Comparison of ENCODE assay signal across 8 cellular contexts in the genomic region with DNA sequence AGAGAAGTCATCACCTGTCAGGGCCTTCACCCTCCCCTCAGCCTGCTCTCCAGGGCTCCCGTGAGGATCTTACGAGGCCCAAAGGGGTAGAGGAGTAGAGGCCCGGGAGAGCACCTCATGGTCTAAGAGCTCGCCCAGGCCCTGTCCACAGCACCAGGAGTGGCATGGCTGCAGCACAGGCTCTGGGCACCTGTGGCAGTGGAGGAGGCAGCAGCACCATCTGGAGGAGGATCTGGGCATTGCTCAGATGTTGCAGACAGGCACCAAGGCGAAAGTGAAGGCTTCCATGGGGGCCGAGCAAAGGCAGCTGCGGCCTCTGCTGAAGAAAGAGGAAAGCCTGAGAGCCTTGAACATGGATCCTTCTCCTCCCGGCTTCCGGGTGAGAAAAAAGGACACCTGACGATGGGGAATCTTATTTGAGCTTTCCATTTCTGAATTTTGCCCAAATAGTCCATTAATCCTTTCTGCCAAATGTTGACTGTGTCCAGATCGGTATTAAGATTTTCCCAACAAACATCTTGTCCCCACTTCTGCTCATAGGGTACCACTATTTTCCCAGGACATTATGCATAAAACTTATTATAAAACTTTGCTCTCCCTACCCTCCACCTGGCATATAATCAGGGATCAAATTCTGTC.
A peak's percentile ranks its signal among the peaks of the same experiment; 100 is the strongest.
DNase-seq lines count a peak whose midpoint lies in the region; ATAC-seq, FAIRE-seq and TF ChIP-seq lines count a peak whose summit lies in the region.

No MANE protein-coding gene starts in this region.

- CTCF ChIA-PET in AG04449 (lab: Yijun Ruan, JAX) (interaction anchor here (0.8 to 2.7 kb wide), 19 partner anchors 9 to 488 kb away, joined by 3 to 18 read pairs (median 4); no protein-coding TSS in a partner anchor), H1 (lab: Charles Lee; ENCODE audit: partially characterized antibody) (interaction anchor here (0.6 to 3.4 kb wide), 34 partner anchors 8 to 510 kb away, joined by 3 to 15 read pairs (median 4); no protein-coding TSS in a partner anchor)
- CTCF ChIA-PET in naive thymus-derived CD4-positive, alpha-beta T cell (lab: Charles Lee): interaction anchor here (1.3 to 2.3 kb wide), 2 partner anchors 130 to 487 kb away, joined by 5 to 7 read pairs; no protein-coding TSS in a partner anchor

- H3K4me2 ChIP-seq in H1 (ENCODE audit: insufficient read depth in 1 of 2, low read depth in 2 of 2, low read length in 2 of 2): no peak overlapping the region

- no peak overlapping the region for H2BK20ac ChIP-seq in H1 (ENCODE audit: low read length)

- H3K4ac ChIP-seq in H1 (replicated peaks; ENCODE audit: insufficient read length, low read depth, low read length): no peak overlapping the region

- no peak overlapping the region for H4K5ac ChIP-seq in H1 (ENCODE audit: insufficient read length, low read depth, low read length)

- no peak overlapping the region for H4K8ac ChIP-seq in H1 (ENCODE audit: extremely low read depth, insufficient read depth, low read length)

- TF ChIP-seq EP300 in H1 (IDR thresholded peaks at IDR 0.05; ENCODE audit: borderline replicate concordance in 1 of 2, low read depth in 2 of 2, low read length in 2 of 2) (no peak), transverse colon (IDR thresholded peaks at IDR 0.05; ENCODE audit: low read depth) (no peak)

- H3K27ac ChIP-seq in H1 (ENCODE audit: low read depth, low read length) (no peak overlapping the region), transverse colon (no peak overlapping the region)
- no peak overlapping the region for H3K27ac ChIP-seq in naive thymus-derived CD4-positive, alpha-beta T cell (ENCODE audit: low read depth, low read length)

- H4K20me1 ChIP-seq in H1 (replicated peaks in 1 of 2; ENCODE audit: control insufficient read depth in 1 of 2, insufficient read depth in 2 of 2, low read length in 2 of 2): no peaks in the 10 kb centered on the region

- WGBS in H1 (ENCODE audit: extremely low coverage in 1 of 2, insufficient coverage in 1 of 2, insufficient read length in 1 of 2, insufficient replicate concordance in 2 of 2, low coverage in 1 of 2, low lambda C conversion rate in 2 of 2, missing lambda C conversion rate in 1 of 2), 2 experiments: 85% methylated on average over 11 of the region's 11 CpGs; no CpG with 5 or more reads in 1 of the 2 experiments
- 72 to 74% methylated on average over 5 to 11 of the region's 11 CpGs for WGBS in transverse colon (ENCODE audit: low coverage in 1 of 2), 2 donors

- H2AFZ ChIP-seq in H1 (ENCODE audit: low read length): no peak overlapping the region

- TF ChIP-seq CTCF in AG04449 (IDR thresholded peaks at IDR 0.05; ENCODE audit: insufficient read depth, low read length, missing control alignments): peak; percentile 73
- TF ChIP-seq CTCF in H1 (IDR thresholded peaks at IDR 0.05; ENCODE audit: control extremely low read depth in 1 of 3, insufficient read depth in 1 of 3, low read depth in 1 of 3, low read length in 3 of 3): peak; percentile 79 to 92 (median 86)
- TF ChIP-seq CTCF in transverse colon (IDR thresholded peaks at IDR 0.05): peak in 4 of 5 experiments; percentile 18 to 40 (median 30)

- no peaks in the 10 kb centered on the region for H3K79me1 ChIP-seq in H1 (ENCODE audit: low read depth, low read length)

- TF ChIP-seq POLR2A in GM18505 (IDR thresholded peaks at IDR 0.05; ENCODE audit: borderline replicate concordance, extremely low read depth, insufficient read depth, insufficient read length) (no peak), H1 (IDR thresholded peaks at IDR 0.05; ENCODE audit: control extremely low read depth in 1 of 2, low read depth in 2 of 2, low read length in 2 of 2) (no peak), transverse colon (IDR thresholded peaks at IDR 0.05) (no peak)

- POLR2A ChIA-PET in AG04449 (lab: Yijun Ruan, JAX) (no interaction called here), H1 (lab: Charles Lee; ENCODE audit: partially characterized antibody) (no interaction called here)
- POLR2A ChIA-PET in naive thymus-derived CD4-positive, alpha-beta T cell (lab: Charles Lee): no interaction called here

- H3K4me3 Mint-ChIP-seq in naive thymus-derived CD4-positive, alpha-beta T cell: no peak overlapping the region

- no peak overlapping the region for H3K14ac ChIP-seq in H1 (ENCODE audit: insufficient read length)

- no peak overlapping the region for H2BK12ac ChIP-seq in H1 (ENCODE audit: low read depth, low read length)

- no peaks in the 10 kb centered on the region for H3K9me3 ChIP-seq in H1 (ENCODE audit: insufficient read depth in 2 of 2, low read depth in 1 of 2, low read length in 1 of 2)
- no peaks in the 10 kb centered on the region for H3K9me3 ChIP-seq in naive thymus-derived CD4-positive, alpha-beta T cell (ENCODE audit: control insufficient read depth in 2 of 3, low read length in 3 of 3)
- H3K9me3 ChIP-seq in transverse colon: no peaks in the 10 kb centered on the region

- no peak overlapping the region for H2AK5ac ChIP-seq in H1 (ENCODE audit: low read depth, low read length)

- peak; percentile 99 for ATAC-seq in GM18505 (IDR thresholded peaks at IDR 0.05; ENCODE audit: unreplicated experiment)
- peak; percentile 98 for ATAC-seq in HG02884 (IDR thresholded peaks at IDR 0.05; ENCODE audit: unreplicated experiment)
- peak; percentile 94 for ATAC-seq in naive thymus-derived CD4-positive, alpha-beta T cell

- no peak overlapping the region for H2BK120ac ChIP-seq in H1 (replicated peaks; ENCODE audit: low read depth, low read length)

- H3K9ac ChIP-seq in H1 (replicated peaks in 1 of 4; ENCODE audit: extremely low read depth in 1 of 4, low read depth in 3 of 4, low read length in 3 of 4): no peak overlapping the region

- peaks cover 0 to 8% (median 0%) of the 10 kb centered on the region in 5 donors for H3K36me3 Mint-ChIP-seq in naive thymus-derived CD4-positive, alpha-beta T cell

- in situ Hi-C loops in transverse colon (cut with MboI; ENCODE audit: low pct_ligation_motif_present in 1 of 4, low pct_unique_long_range_greater_than_20kb in 1 of 4, low sequenced_read_pairs in 3 of 4): no loop called here

- no peak for FAIRE-seq in H1 (lab: Jason Lieb, UNC)

- H3K23ac ChIP-seq in H1 (ENCODE audit: insufficient read length): no peak overlapping the region

- H3K27me3 ChIP-seq in H1 (replicated peaks in 1 of 4; ENCODE audit: control insufficient read depth in 3 of 4, extremely low read depth in 1 of 4, insufficient read depth in 3 of 4, low read length in 3 of 4): no peaks in the 10 kb centered on the region
- no peaks in the 10 kb centered on the region for H3K27me3 ChIP-seq in naive thymus-derived CD4-positive, alpha-beta T cell (ENCODE audit: control insufficient read depth in 2 of 2, insufficient read depth in 2 of 2, low read length in 2 of 2)
- no peaks in the 10 kb centered on the region for H3K27me3 ChIP-seq in transverse colon

- peak; percentile 92 for TF ChIP-seq RAD21 in H1 (IDR thresholded peaks at IDR 0.05 in 1 of 2, conservative IDR thresholded peaks at IDR 0.05 in 1 of 2; ENCODE audit: low read depth in 2 of 2, low read length in 2 of 2)

- no peak overlapping the region for H3K56ac ChIP-seq in H1 (replicated peaks; ENCODE audit: insufficient read length, low read depth, low read length)

- H3K27ac Mint-ChIP-seq in naive thymus-derived CD4-positive, alpha-beta T cell: peak overlapping the region in 1 of 9 donors; percentile 26

- peaks cover 0 to 2% (median 0%) of the 10 kb centered on the region in 11 donors for H3K9me3 Mint-ChIP-seq in naive thymus-derived CD4-positive, alpha-beta T cell

- H3K4me3 ChIP-seq in AG04449 (ENCODE audit: low read depth, low read length) (no peak overlapping the region), H1 (ENCODE audit: extremely low read depth in 1 of 4, insufficient read depth in 2 of 4, low read depth in 3 of 4, low read length in 4 of 4) (no peak overlapping the region), transverse colon (no peak overlapping the region)
- no peak overlapping the region for H3K4me3 ChIP-seq in naive thymus-derived CD4-positive, alpha-beta T cell (ENCODE audit: low read length)

- no peaks in the 10 kb centered on the region for H3K79me2 ChIP-seq in H1 (ENCODE audit: control insufficient read depth in 1 of 2, insufficient read depth in 2 of 2, low read length in 2 of 2)

- H3K4me1 Mint-ChIP-seq in naive thymus-derived CD4-positive, alpha-beta T cell: peaks cover 0 to 17% (median 0%) of the 10 kb centered on the region in 7 donors

- no peak overlapping the region for H4K91ac ChIP-seq in H1 (replicated peaks; ENCODE audit: insufficient read length, low read length)

- DNase-seq in AG04449 (ENCODE audit: low read depth, low spot score) (no peak), NCI-H2227 (lab: John Stamatoyannopoulos, UW; ENCODE audit: unreplicated experiment) (peak; percentile 66), H1 (ENCODE audit: low read depth in 1 of 2, low spot score in 2 of 2) (peak; percentile 57 to 90), transverse colon (peak; percentile 48)
- DNase-seq in activated CD4-positive, alpha-beta T cell treated with anti-CD3 and anti-CD28 coated beads, Interleukin-2, amount 50 U/mL, for 24 hours (ENCODE audit: low read depth in 1 of 2, low spot score in 1 of 2): peak; percentile 53 to 60
- peak; percentile 19 to 75 (median 41) for DNase-seq in naive thymus-derived CD4-positive, alpha-beta T cell

- no peak overlapping the region for H3K18ac ChIP-seq in H1 (ENCODE audit: extremely low read depth, low read length)

- H2BK15ac ChIP-seq in H1 (ENCODE audit: low read length): no peak overlapping the region

- peaks cover 6 to 33% (median 7%) of the 10 kb centered on the region in 5 donors for H3K27me3 Mint-ChIP-seq in naive thymus-derived CD4-positive, alpha-beta T cell

- no peaks in the 10 kb centered on the region for H3K36me3 ChIP-seq in H1 (ENCODE audit: control insufficient read depth in 2 of 4, insufficient read depth in 4 of 4, low read length in 3 of 4)
- no peaks in the 10 kb centered on the region for H3K36me3 ChIP-seq in naive thymus-derived CD4-positive, alpha-beta T cell (ENCODE audit: control insufficient read depth in 2 of 3, insufficient read depth in 3 of 3, low read length in 3 of 3)
- no peaks in the 10 kb centered on the region for H3K36me3 ChIP-seq in transverse colon

- intact Hi-C loops in naive thymus-derived CD4-positive, alpha-beta T cell (cut with micrococcal nuclease): loop anchor here (1.0 to 10.0 kb wide), 8 partner anchors 71 to 487 kb away; no protein-coding TSS in a partner anchor
- intact Hi-C loops in transverse colon (cut with DNase I; ENCODE audit: low total_unique reads): no loop called here

- no peaks in the 10 kb centered on the region for H3K23me2 ChIP-seq in H1 (ENCODE audit: low read depth, low read length)

- H2BK5ac ChIP-seq in H1 (ENCODE audit: low read depth, low read length): no peak overlapping the region

- H3K4me1 ChIP-seq in H1 (replicated peaks in 1 of 4; ENCODE audit: control insufficient read depth in 3 of 4, insufficient read depth in 4 of 4, low read length in 3 of 4) (no peaks in the 10 kb centered on the region), transverse colon (no peaks in the 10 kb centered on the region)
- no peaks in the 10 kb centered on the region for H3K4me1 ChIP-seq in naive thymus-derived CD4-positive, alpha-beta T cell (ENCODE audit: control insufficient read depth in 2 of 2, insufficient read depth in 2 of 2, low read length in 2 of 2)

TF ChIP-seq in H1, 55 proteins besides CTCF, POLR2A, EP300 and RAD21 (continues in another document):
- TF ChIP-seq PHF8 (conservative IDR thresholded peaks at IDR 0.05; ENCODE audit: low read depth, low read length) (no peak), YY1 (IDR thresholded peaks at IDR 0.05; ENCODE audit: low read depth, low read length) (peak; percentile 59; the same call in 1 of the 2 replicates)

Comparison
In these comparisons a context has a peak if more than half of its experiments do, and no peak if none do; other contexts are left out.
1. CTCF ChIP-seq: peak in every context shown above with its lines; median percentile 86 in H1; 73 in AG04449; 30 in transverse colon.